In the genomic region with DNA sequence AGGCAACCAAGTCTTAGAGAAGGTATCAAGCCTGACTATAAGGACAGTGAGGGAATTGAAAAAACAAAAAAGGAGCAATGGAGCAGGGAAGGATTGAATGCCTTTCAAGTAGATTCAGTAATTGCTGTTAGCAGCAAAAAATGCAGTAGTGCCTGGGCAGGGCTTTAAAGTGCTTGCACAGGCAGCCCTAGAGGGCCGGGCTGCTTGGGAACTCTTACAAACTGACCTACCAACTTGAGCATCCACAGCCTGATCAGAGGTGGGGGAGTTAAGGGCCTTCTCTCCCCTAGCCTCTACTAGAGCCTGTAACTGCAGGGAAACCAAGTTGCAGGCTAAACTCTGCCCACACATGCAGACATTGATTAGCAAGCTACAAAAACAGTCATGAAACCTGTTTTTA, we compare ENCODE assay signal across 1 cellular context.
TF ChIP-seq lines count a peak whose summit lies in the region.

No MANE protein-coding gene starts in this region.

TF ChIP-seq in HepG2, 621 proteins besides CTCF, POLR2A, EP300 and RAD21:
- no peak for TF ChIP-seq AKNA (CRISPR knock-in tag; IDR thresholded peaks at IDR 0.05; ENCODE audit: borderline replicate concordance)
- TF ChIP-seq SOX6 (IDR thresholded peaks at IDR 0.05), result no peak
- TF ChIP-seq SOX6 (CRISPR knock-in tag; IDR thresholded peaks at IDR 0.05), result no peak
- TF ChIP-seq HOXA3 (CRISPR knock-in tag; IDR thresholded peaks at IDR 0.05), result no peak
- TF ChIP-seq KDM4B (CRISPR knock-in tag; IDR thresholded peaks at IDR 0.05), result no peak
- no peak for TF ChIP-seq HNRNPUL1 (IDR thresholded peaks at IDR 0.05; ENCODE audit: low read depth, low read length)
- no peak for TF ChIP-seq ETS1 (CRISPR knock-in tag; IDR thresholded peaks at IDR 0.05)
- no peak for TF ChIP-seq SUZ12 (IDR thresholded peaks at IDR 0.05; ENCODE audit: low read depth, low read length)
- TF ChIP-seq HDAC1 (CRISPR knock-in tag; IDR thresholded peaks at IDR 0.05), result no peak
- TF ChIP-seq ZNF101 (CRISPR knock-in tag; IDR thresholded peaks at IDR 0.05; ENCODE audit: borderline replicate concordance, low read depth), result no peak
- TF ChIP-seq, protein P1, sequence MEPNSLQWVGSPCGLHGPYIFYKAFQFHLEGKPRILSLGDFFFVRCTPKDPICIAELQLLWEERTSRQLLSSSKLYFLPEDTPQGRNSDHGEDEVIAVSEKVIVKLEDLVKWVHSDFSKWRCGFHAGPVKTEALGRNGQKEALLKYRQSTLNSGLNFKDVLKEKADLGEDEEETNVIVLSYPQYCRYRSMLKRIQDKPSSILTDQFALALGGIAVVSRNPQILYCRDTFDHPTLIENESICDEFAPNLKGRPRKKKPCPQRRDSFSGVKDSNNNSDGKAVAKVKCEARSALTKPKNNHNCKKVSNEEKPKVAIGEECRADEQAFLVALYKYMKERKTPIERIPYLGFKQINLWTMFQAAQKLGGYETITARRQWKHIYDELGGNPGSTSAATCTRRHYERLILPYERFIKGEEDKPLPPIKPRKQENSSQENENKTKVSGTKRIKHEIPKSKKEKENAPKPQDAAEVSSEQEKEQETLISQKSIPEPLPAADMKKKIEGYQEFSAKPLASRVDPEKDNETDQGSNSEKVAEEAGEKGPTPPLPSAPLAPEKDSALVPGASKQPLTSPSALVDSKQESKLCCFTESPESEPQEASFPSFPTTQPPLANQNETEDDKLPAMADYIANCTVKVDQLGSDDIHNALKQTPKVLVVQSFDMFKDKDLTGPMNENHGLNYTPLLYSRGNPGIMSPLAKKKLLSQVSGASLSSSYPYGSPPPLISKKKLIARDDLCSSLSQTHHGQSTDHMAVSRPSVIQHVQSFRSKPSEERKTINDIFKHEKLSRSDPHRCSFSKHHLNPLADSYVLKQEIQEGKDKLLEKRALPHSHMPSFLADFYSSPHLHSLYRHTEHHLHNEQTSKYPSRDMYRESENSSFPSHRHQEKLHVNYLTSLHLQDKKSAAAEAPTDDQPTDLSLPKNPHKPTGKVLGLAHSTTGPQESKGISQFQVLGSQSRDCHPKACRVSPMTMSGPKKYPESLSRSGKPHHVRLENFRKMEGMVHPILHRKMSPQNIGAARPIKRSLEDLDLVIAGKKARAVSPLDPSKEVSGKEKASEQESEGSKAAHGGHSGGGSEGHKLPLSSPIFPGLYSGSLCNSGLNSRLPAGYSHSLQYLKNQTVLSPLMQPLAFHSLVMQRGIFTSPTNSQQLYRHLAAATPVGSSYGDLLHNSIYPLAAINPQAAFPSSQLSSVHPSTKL (CRISPR knock-in tag; IDR thresholded peaks at IDR 0.05), result no peak
- TF ChIP-seq CHCHD3 (CRISPR knock-in tag; IDR thresholded peaks at IDR 0.05), result no peak
- TF ChIP-seq ZNF883 (CRISPR knock-in tag; IDR thresholded peaks at IDR 0.05; ENCODE audit: not compliant biosample characterization), result no peak
- no peak for TF ChIP-seq TMF1 (CRISPR knock-in tag; IDR thresholded peaks at IDR 0.05; ENCODE audit: low read depth)
- TF ChIP-seq ZNF232 (CRISPR knock-in tag; IDR thresholded peaks at IDR 0.05; ENCODE audit: borderline replicate concordance), result no peak
- no peak for TF ChIP-seq ZBTB20 (CRISPR knock-in tag; IDR thresholded peaks at IDR 0.05; ENCODE audit: borderline replicate concordance, low read depth)
- no peak for TF ChIP-seq RNF2 (conservative IDR thresholded peaks at IDR 0.05; ENCODE audit: low read depth)
- TF ChIP-seq, protein P2, sequence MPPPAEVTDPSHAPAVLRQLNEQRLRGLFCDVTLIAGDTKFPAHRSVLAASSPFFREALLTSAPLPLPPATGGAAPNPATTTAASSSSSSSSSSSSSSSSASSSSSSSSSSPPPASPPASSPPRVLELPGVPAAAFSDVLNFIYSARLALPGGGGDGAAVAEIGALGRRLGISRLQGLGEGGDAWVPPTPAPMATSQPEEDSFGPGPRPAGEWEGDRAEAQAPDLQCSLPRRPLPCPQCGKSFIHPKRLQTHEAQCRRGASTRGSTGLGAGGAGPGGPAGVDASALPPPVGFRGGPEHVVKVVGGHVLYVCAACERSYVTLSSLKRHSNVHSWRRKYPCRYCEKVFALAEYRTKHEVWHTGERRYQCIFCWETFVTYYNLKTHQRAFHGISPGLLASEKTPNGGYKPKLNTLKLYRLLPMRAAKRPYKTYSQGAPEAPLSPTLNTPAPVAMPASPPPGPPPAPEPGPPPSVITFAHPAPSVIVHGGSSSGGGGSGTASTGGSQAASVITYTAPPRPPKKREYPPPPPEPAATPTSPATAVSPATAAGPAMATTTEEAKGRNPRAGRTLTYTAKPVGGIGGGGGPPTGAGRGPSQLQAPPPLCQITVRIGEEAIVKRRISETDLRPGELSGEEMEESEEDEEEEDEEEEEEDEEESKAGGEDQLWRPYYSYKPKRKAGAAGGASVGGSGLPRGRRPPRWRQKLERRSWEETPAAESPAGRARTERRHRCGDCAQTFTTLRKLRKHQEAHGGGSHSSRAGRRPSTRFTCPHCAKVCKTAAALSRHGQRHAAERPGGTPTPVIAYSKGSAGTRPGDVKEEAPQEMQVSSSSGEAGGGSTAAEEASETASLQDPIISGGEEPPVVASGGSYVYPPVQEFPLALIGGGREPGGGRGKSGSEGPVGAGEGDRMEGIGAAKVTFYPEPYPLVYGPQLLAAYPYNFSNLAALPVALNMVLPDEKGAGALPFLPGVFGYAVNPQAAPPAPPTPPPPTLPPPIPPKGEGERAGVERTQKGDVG (CRISPR knock-in tag; IDR thresholded peaks at IDR 0.05; ENCODE audit: borderline replicate concordance), result no peak
- no peak for TF ChIP-seq RXRA (CRISPR knock-in tag; IDR thresholded peaks at IDR 0.05)
- no peak for TF ChIP-seq NCOR1 (IDR thresholded peaks at IDR 0.05; ENCODE audit: borderline replicate concordance, low read length)
